1 cellular context compared by ENCODE assay signal in the genomic region with DNA sequence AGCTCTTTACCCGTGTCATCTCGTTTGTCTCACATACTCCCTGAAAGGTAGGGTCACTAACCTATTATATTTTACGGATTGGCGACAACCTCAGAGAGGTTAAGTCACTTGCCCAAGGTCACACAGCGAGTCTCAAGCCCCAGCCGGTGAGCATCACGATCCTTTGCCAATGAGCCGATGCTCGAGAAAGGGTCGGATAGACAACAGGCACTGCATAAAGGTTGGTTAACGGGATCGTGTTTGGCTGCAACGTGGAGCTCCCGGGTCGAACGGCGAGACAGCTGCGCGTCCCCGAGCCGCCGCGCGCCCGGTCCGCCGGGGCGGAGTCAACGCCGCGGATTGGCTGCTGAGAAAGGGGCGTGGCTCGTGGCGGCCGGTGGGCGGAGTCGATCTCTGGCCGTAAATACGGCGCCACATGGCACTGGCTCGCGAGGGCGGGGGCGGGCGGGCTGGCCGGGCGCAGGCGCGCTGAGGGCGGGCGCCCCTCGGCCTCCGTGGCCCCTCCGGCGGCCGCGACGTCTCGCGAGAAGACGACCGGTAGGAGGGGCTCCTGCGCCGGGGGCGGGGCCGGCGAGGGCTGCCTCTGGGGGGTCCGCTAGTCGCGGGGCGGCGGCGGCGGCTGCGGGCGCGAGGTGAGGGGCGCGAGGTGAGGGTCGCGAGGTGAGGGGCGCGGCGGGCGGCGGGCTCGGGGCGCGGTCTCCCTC.
A peak's percentile ranks its signal among the peaks of the same experiment; 100 is the strongest.
TF ChIP-seq lines count a peak whose summit lies in the region.

TSS of gene CHST12 (plus strand) at position 598 of the 704 bp plus-strand sequence. CDS start 29,029 bp downstream, outside the sequence.

TF ChIP-seq in HepG2, 621 proteins besides CTCF, POLR2A, EP300 and RAD21 (continued from another document and continues in another):
- TF ChIP-seq ZNF18 (CRISPR knock-in tag; IDR thresholded peaks at IDR 0.05; ENCODE audit: insufficient replicate concordance) (peak; percentile 24), SAFB2 (CRISPR knock-in tag; IDR thresholded peaks at IDR 0.05; ENCODE audit: borderline replicate concordance, low read depth) (0 out of 2 replicates have a peak, but pooled peaks have one; percentile 35), FOXC1 (CRISPR knock-in tag; IDR thresholded peaks at IDR 0.05; ENCODE audit: borderline replicate concordance) (0 out of 2 replicates have a peak, but pooled peaks have one; percentile 78), CCAR2 (optimal IDR thresholded peaks at IDR 0.05; ENCODE audit: low read depth, low read length) (no peak), ZNF670 (CRISPR knock-in tag; IDR thresholded peaks at IDR 0.05; ENCODE audit: borderline replicate concordance) (0 out of 2 replicates have a peak, but pooled peaks have one; percentile 26), PRMT3 (CRISPR knock-in tag; IDR thresholded peaks at IDR 0.05; ENCODE audit: borderline replicate concordance, low read depth) (no peak), DNMT1 (CRISPR knock-in tag; IDR thresholded peaks at IDR 0.05) (no peak), FOXA3 (CRISPR knock-in tag; IDR thresholded peaks at IDR 0.05) (no peak), SIX4 (CRISPR knock-in tag; IDR thresholded peaks at IDR 0.05) (no peak), ZNF75D (CRISPR knock-in tag; IDR thresholded peaks at IDR 0.05; ENCODE audit: borderline replicate concordance) (no peak), ELF1 (CRISPR knock-in tag; IDR thresholded peaks at IDR 0.05) (no peak), SIN3A (IDR thresholded peaks at IDR 0.05; ENCODE audit: borderline replicate concordance, low read depth, low read length) (peak; percentile 74; the same call in 1 of the 2 replicates), ARNT2 (CRISPR knock-in tag; IDR thresholded peaks at IDR 0.05; ENCODE audit: low read depth) (no peak; the same call in 1 of the 2 replicates), POLR2AphosphoS5 (IDR thresholded peaks at IDR 0.05; ENCODE audit: low read depth, low read length) (peak; percentile 87), ZNF589 (CRISPR knock-in tag; conservative IDR thresholded peaks at IDR 0.05) (no peak), PAF1 (CRISPR knock-in tag; IDR thresholded peaks at IDR 0.05) (no peak), JUN (CRISPR knock-in tag; IDR thresholded peaks at IDR 0.05) (no peak), ZNF841 (CRISPR knock-in tag; IDR thresholded peaks at IDR 0.05; ENCODE audit: borderline replicate concordance) (no peak), ZNF143 (CRISPR knock-in tag; IDR thresholded peaks at IDR 0.05) (no peak), SMAD3 (CRISPR knock-in tag; IDR thresholded peaks at IDR 0.05) (no peak), ZNF121 (CRISPR knock-in tag; IDR thresholded peaks at IDR 0.05) (no peak), KMT2B (CRISPR knock-in tag; IDR thresholded peaks at IDR 0.05) (no peak), NFE2L2 (IDR thresholded peaks at IDR 0.05; ENCODE audit: low read length) (no peak), XBP1 (CRISPR knock-in tag; IDR thresholded peaks at IDR 0.05) (no peak; the same call in 1 of the 2 replicates), ZNF251 (CRISPR knock-in tag; IDR thresholded peaks at IDR 0.05) (no peak), MAFK (conservative IDR thresholded peaks at IDR 0.05 in 1 of 2, IDR thresholded peaks at IDR 0.05 in 1 of 2; ENCODE audit: low read length in 2 of 2) (no peak), ETS1 (CRISPR knock-in tag; IDR thresholded peaks at IDR 0.05) (no peak), RNF2 (conservative IDR thresholded peaks at IDR 0.05; ENCODE audit: low read depth) (0 out of 2 replicates have a peak, but pooled peaks have one; percentile 34), BORCS8-MEF2B (CRISPR knock-in tag; IDR thresholded peaks at IDR 0.05) (no peak), ZNF20 (CRISPR knock-in tag; IDR thresholded peaks at IDR 0.05) (no peak), TEAD3 (CRISPR knock-in tag; optimal IDR thresholded peaks at IDR 0.05; ENCODE audit: borderline replicate concordance) (no peak), ZNF510 (CRISPR knock-in tag; IDR thresholded peaks at IDR 0.05; ENCODE audit: low read depth) (0 out of 2 replicates have a peak, but pooled peaks have one; percentile 59), PCBP2 (optimal IDR thresholded peaks at IDR 0.05; ENCODE audit: low read depth, low read length, poor library complexity, severe bottlenecking) (no peak), ZFP37 (CRISPR knock-in tag; IDR thresholded peaks at IDR 0.05; ENCODE audit: borderline replicate concordance) (no peak), BCL6 (CRISPR knock-in tag; IDR thresholded peaks at IDR 0.05) (no peak), ZNF256 (CRISPR knock-in tag; conservative IDR thresholded peaks at IDR 0.05) (no peak), SMC3 (IDR thresholded peaks at IDR 0.05; ENCODE audit: low read length) (no peak), ZNF446 (CRISPR knock-in tag; IDR thresholded peaks at IDR 0.05) (no peak)
- TF ChIP-seq, protein P1, sequence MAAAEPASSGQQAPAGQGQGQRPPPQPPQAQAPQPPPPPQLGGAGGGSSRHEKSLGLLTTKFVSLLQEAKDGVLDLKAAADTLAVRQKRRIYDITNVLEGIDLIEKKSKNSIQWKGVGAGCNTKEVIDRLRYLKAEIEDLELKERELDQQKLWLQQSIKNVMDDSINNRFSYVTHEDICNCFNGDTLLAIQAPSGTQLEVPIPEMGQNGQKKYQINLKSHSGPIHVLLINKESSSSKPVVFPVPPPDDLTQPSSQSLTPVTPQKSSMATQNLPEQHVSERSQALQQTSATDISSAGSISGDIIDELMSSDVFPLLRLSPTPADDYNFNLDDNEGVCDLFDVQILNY (CRISPR knock-in tag; conservative IDR thresholded peaks at IDR 0.05) = no peak
- TF ChIP-seq, protein P2, sequence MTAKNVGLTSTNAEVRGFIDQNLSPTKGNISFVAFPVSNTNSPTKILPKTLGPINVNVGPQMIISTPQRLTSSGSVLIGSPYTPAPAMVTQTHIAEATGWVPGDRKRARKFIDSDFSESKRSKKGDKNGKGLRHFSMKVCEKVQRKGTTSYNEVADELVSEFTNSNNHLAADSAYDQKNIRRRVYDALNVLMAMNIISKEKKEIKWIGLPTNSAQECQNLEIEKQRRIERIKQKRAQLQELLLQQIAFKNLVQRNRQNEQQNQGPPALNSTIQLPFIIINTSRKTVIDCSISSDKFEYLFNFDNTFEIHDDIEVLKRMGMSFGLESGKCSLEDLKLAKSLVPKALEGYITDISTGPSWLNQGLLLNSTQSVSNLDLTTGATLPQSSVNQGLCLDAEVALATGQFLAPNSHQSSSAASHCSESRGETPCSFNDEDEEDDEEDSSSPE (CRISPR knock-in tag; IDR thresholded peaks at IDR 0.05) = peak; percentile 72
- TF ChIP-seq, protein P3, sequence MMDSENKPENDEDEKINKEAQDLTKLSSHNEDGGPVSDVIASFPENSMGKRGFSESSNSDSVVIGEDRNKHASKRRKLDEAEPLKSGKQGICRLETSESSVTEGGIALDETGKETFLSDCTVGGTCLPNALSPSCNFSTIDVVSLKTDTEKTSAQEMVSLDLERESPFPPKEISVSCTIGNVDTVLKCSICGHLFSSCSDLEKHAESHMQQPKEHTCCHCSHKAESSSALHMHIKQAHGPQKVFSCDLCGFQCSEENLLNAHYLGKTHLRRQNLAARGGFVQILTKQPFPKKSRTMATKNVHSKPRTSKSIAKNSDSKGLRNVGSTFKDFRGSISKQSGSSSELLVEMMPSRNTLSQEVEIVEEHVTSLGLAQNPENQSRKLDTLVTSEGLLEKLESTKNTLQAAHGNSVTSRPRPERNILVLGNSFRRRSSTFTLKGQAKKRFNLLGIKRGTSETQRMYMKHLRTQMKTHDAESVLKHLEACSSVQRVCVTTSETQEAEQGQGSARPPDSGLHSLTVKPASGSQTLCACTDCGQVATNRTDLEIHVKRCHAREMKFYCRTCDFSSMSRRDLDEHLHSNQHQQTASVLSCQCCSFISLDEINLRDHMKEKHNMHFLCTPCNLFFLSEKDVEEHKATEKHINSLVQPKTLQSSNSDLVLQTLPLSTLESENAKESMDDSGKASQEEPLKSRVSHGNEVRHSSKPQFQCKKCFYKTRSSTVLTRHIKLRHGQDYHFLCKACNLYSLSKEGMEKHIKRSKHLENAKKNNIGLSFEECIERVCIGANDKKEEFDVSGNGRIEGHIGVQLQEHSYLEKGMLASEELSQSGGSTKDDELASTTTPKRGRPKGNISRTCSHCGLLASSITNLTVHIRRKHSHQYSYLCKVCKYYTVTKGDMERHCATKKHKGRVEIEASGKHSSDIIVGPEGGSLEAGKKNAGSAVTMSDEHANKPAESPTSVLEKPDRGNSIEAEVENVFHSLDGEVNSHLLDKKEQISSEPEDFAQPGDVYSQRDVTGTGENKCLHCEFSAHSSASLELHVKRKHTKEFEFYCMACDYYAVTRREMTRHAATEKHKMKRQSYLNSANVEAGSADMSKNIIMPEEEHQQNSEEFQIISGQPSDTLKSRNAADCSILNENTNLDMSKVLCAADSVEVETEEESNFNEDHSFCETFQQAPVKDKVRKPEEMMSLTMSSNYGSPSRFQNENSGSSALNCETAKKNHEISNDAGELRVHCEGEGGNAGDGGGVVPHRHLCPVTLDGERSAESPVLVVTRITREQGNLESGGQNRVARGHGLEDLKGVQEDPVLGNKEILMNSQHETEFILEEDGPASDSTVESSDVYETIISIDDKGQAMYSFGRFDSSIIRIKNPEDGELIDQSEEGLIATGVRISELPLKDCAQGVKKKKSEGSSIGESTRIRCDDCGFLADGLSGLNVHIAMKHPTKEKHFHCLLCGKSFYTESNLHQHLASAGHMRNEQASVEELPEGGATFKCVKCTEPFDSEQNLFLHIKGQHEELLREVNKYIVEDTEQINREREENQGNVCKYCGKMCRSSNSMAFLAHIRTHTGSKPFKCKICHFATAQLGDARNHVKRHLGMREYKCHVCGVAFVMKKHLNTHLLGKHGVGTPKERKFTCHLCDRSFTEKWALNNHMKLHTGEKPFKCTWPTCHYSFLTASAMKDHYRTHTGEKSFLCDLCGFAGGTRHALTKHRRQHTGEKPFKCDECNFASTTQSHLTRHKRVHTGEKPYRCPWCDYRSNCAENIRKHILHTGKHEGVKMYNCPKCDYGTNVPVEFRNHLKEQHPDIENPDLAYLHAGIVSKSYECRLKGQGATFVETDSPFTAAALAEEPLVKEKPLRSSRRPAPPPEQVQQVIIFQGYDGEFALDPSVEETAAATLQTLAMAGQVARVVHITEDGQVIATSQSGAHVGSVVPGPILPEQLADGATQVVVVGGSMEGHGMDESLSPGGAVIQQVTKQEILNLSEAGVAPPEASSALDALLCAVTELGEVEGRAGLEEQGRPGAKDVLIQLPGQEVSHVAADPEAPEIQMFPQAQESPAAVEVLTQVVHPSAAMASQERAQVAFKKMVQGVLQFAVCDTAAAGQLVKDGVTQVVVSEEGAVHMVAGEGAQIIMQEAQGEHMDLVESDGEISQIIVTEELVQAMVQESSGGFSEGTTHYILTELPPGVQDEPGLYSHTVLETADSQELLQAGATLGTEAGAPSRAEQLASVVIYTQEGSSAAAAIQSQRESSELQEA (CRISPR knock-in tag; IDR thresholded peaks at IDR 0.05; ENCODE audit: not compliant biosample characterization) = no peak
- TF ChIP-seq, protein P4, sequence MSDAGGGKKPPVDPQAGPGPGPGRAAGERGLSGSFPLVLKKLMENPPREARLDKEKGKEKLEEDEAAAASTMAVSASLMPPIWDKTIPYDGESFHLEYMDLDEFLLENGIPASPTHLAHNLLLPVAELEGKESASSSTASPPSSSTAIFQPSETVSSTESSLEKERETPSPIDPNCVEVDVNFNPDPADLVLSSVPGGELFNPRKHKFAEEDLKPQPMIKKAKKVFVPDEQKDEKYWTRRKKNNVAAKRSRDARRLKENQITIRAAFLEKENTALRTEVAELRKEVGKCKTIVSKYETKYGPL (CRISPR knock-in tag; IDR thresholded peaks at IDR 0.05) = no peak
- TF ChIP-seq, protein P5, sequence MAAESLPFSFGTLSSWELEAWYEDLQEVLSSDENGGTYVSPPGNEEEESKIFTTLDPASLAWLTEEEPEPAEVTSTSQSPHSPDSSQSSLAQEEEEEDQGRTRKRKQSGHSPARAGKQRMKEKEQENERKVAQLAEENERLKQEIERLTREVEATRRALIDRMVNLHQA (CRISPR knock-in tag; IDR thresholded peaks at IDR 0.05) = no peak
- TF ChIP-seq, protein P6, sequence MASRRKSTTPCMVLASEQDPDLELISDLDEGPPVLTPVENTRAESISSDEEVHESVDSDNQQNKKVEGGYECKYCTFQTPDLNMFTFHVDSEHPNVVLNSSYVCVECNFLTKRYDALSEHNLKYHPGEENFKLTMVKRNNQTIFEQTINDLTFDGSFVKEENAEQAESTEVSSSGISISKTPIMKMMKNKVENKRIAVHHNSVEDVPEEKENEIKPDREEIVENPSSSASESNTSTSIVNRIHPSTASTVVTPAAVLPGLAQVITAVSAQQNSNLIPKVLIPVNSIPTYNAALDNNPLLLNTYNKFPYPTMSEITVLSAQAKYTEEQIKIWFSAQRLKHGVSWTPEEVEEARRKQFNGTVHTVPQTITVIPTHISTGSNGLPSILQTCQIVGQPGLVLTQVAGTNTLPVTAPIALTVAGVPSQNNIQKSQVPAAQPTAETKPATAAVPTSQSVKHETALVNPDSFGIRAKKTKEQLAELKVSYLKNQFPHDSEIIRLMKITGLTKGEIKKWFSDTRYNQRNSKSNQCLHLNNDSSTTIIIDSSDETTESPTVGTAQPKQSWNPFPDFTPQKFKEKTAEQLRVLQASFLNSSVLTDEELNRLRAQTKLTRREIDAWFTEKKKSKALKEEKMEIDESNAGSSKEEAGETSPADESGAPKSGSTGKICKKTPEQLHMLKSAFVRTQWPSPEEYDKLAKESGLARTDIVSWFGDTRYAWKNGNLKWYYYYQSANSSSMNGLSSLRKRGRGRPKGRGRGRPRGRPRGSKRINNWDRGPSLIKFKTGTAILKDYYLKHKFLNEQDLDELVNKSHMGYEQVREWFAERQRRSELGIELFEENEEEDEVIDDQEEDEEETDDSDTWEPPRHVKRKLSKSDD (CRISPR knock-in tag; IDR thresholded peaks at IDR 0.05; ENCODE audit: low read depth) = no peak
